8 cellular contexts compared by ENCODE assay signal in genomic region chr2:235494716-235495372, GRCh38. TPM values are rescaled to one million over a fixed set of nuclear protein-coding genes. Genes with fewer than 3 reads are reported as not detected.
DNase-seq lines count a peak whose midpoint lies in the region; ATAC-seq and TF ChIP-seq lines count a peak whose summit lies in the region.

No MANE protein-coding gene starts in this region.

- no peak for TF ChIP-seq CTCF in body of pancreas (IDR thresholded peaks at IDR 0.05)

- H3K9me3 ChIP-seq in HUES64 (ENCODE audit: insufficient read depth, low read depth, low read length), result no peaks in the 10 kb centered on the region
- no peaks in the 10 kb centered on the region for H3K9me3 ChIP-seq in body of pancreas
- no peaks in the 10 kb centered on the region for H3K9me3 ChIP-seq in skeletal muscle satellite cell (replicated peaks; ENCODE audit: low read length)

- H3K36me3 ChIP-seq in HUES64 (ENCODE audit: insufficient read depth, low read length) (no peaks in the 10 kb centered on the region), body of pancreas (replicated peaks in 1 of 2; ENCODE audit: insufficient read depth in 1 of 2, low read depth in 2 of 2) (no peaks in the 10 kb centered on the region), skeletal muscle satellite cell (ENCODE audit: insufficient read depth, low read length) (no peaks in the 10 kb centered on the region)

- TF ChIP-seq POLR2A in body of pancreas (IDR thresholded peaks at IDR 0.05), result peak in 1 of 3 donors; percentile 7

- H3K4me3 ChIP-seq in HUES64 (ENCODE audit: low read length), result peak overlapping the region; percentile 68
- H3K4me3 ChIP-seq in body of pancreas, result peak overlapping the region; percentile 9 to 35
- H3K4me3 ChIP-seq in skeletal muscle satellite cell (ENCODE audit: low read length), result peak overlapping the region; percentile 87

- WGBS in HUES64, result 1% methylated on average over 72 of the region's 72 CpGs
- 0% methylated on average over 1 to 67 of the region's 72 CpGs for WGBS in body of pancreas, 2 donors

- peak; percentile 1 for ATAC-seq in body of pancreas

- intact Hi-C loops in body of pancreas (cut with DNase I), result no loop called here

- DNase-seq in COR-L47 (lab: John Stamatoyannopoulos, UW) (peak; percentile 17), body of pancreas (peak; percentile 48 to 60 (median 58)), iPS-NIHi11 (ENCODE audit: low spot score) (peak; percentile 57), NCI-H526 treated with DMSO at 0.1 percent for 48 hours (lab: John Stamatoyannopoulos, UW) (no peak), mesenteric fat pad (ENCODE audit: low spot score) (no peak), CD1c-positive myeloid dendritic cell (ENCODE audit: extremely low spot score) (no peak)

- H3K27me3 ChIP-seq in HUES64 (ENCODE audit: insufficient read depth, low read length) (peaks cover 27% of the 10 kb centered on the region), body of pancreas (no peaks in the 10 kb centered on the region), skeletal muscle satellite cell (ENCODE audit: control insufficient read depth, insufficient read depth, low read length) (no peaks in the 10 kb centered on the region)

- H3K27ac ChIP-seq in HUES64 (ENCODE audit: low read depth, low read length) (no peak overlapping the region), body of pancreas (peak overlapping the region; percentile 21 to 54 (median 32))

- H3K9ac ChIP-seq in HUES64 (ENCODE audit: low read depth, low read length) (peak overlapping the region; percentile 49), skeletal muscle satellite cell (ENCODE audit: low read depth, low read length) (peak overlapping the region; percentile 83)

- peaks cover 33% of the 10 kb centered on the region for H3K4me1 ChIP-seq in HUES64 (ENCODE audit: insufficient read depth, low read length)
- peaks cover 35% of the 10 kb centered on the region for H3K4me1 ChIP-seq in body of pancreas
- H3K4me1 ChIP-seq in skeletal muscle satellite cell (ENCODE audit: control insufficient read depth, insufficient read depth, low read length), result peaks cover 24% of the 10 kb centered on the region

- H3K4me2 ChIP-seq in skeletal muscle satellite cell (ENCODE audit: low read length), result peak overlapping the region; percentile 98

RNA-seq across cellular contexts. Expression of gene AGAP1, which starts 1.0 kb away (rescaled TPM):
- 15.7 TPM for polyA plus RNA-seq in HUES64 (2013, experiment 1 of 2)
- 16.4 TPM for polyA plus RNA-seq in HUES64 (2013, experiment 2 of 2)
- total RNA-seq in body of pancreas (10 to 100 TPM; 21.3 to 32.6 TPM), mesenteric fat pad (26.5 TPM)
- 13.4 and 19.7 TPM in 2 replicates for total RNA-seq in skeletal muscle satellite cell (2012; rRNA removed)

Comparison
In these comparisons a context has a peak if more than half of its experiments do, and no peak if none do; other contexts are left out.
1. DNase-seq: peak in COR-L47 (single experiment), body of pancreas (4 of 4) and iPS-NIHi11 (single experiment); none in NCI-H526 treated with DMSO at 0.1 percent for 48 hours (single experiment), mesenteric fat pad (single experiment) and CD1c-positive myeloid dendritic cell (single experiment).
2. H3K4me3 ChIP-seq: peak in every context shown above with its lines; median percentile 87 in skeletal muscle satellite cell; 68 in HUES64; 22 in body of pancreas.